ENCODE assay signal across 1 cellular context in genomic region chr3:123027292-123028232, GRCh38.
TF ChIP-seq lines count a peak whose summit lies in the region.

Gene SEMA5B, minus strand, starts transcription at chr3:123027763. Its CDS starts 66,500 bp downstream, at chr3:122961263.

TF ChIP-seq in HepG2, 621 proteins besides CTCF, POLR2A, EP300 and RAD21 (continued from another document and continues in another):
- TF ChIP-seq PAXIP1 (CRISPR knock-in tag; conservative IDR thresholded peaks at IDR 0.05), result no peak
- TF ChIP-seq MLLT10 (CRISPR knock-in tag; IDR thresholded peaks at IDR 0.05), result no peak
- TF ChIP-seq ZBTB7B (CRISPR knock-in tag; IDR thresholded peaks at IDR 0.05), result 0 out of 2 replicates have a peak, but pooled peaks have one; percentile 1
- no peak for TF ChIP-seq ZSCAN21 (CRISPR knock-in tag; IDR thresholded peaks at IDR 0.05; ENCODE audit: borderline replicate concordance)
- no peak for TF ChIP-seq REL (CRISPR knock-in tag; conservative IDR thresholded peaks at IDR 0.05)
- no peak for TF ChIP-seq CENPBD1 (CRISPR knock-in tag; IDR thresholded peaks at IDR 0.05; ENCODE audit: borderline replicate concordance, low read depth)
- TF ChIP-seq ZBTB21 (CRISPR knock-in tag; IDR thresholded peaks at IDR 0.05), result no peak
- TF ChIP-seq ZNF572 (CRISPR knock-in tag; IDR thresholded peaks at IDR 0.05), result no peak
- no peak for TF ChIP-seq TEAD2 (CRISPR knock-in tag; IDR thresholded peaks at IDR 0.05)
- no peak for TF ChIP-seq ZNF850 (CRISPR knock-in tag; conservative IDR thresholded peaks at IDR 0.05)
- TF ChIP-seq THAP9 (CRISPR knock-in tag; IDR thresholded peaks at IDR 0.05; ENCODE audit: borderline replicate concordance), result no peak
- peak; percentile 52 for TF ChIP-seq MTF2 (CRISPR knock-in tag; IDR thresholded peaks at IDR 0.05; ENCODE audit: borderline replicate concordance)
- TF ChIP-seq SRY (CRISPR knock-in tag; IDR thresholded peaks at IDR 0.05), result 0 out of 2 replicates have a peak, but pooled peaks have one; percentile 28
- no peak for TF ChIP-seq HOXA3 (CRISPR knock-in tag; IDR thresholded peaks at IDR 0.05)
- no peak for TF ChIP-seq FOXO4 (CRISPR knock-in tag; conservative IDR thresholded peaks at IDR 0.05)
- TF ChIP-seq ZNF652 (CRISPR knock-in tag; IDR thresholded peaks at IDR 0.05; ENCODE audit: borderline replicate concordance, low read depth), result no peak
- TF ChIP-seq HNRNPLL (IDR thresholded peaks at IDR 0.05; ENCODE audit: low read depth, low read length, poor library complexity, severe bottlenecking), result peak; percentile 34
- no peak for TF ChIP-seq ZBTB26 (CRISPR knock-in tag; IDR thresholded peaks at IDR 0.05; ENCODE audit: borderline replicate concordance)
- TF ChIP-seq NR2F1 (CRISPR knock-in tag; IDR thresholded peaks at IDR 0.05), result no peak
- TF ChIP-seq ZBTB43 (CRISPR knock-in tag; conservative IDR thresholded peaks at IDR 0.05), result 0 out of 2 replicates have a peak, but pooled peaks have one; percentile 14
- TF ChIP-seq AGO1 (IDR thresholded peaks at IDR 0.05; ENCODE audit: low read depth, low read length, poor library complexity, severe bottlenecking), result peak; percentile 30
- no peak for TF ChIP-seq ASH2L (IDR thresholded peaks at IDR 0.05; ENCODE audit: insufficient read length, low read depth, low read length)
- TF ChIP-seq MAX (IDR thresholded peaks at IDR 0.05), result peak; percentile 51; the same call in 1 of the 2 replicates
- TF ChIP-seq ZHX2 (IDR thresholded peaks at IDR 0.05; ENCODE audit: low read depth), result no peak
- TF ChIP-seq ZHX2 (CRISPR knock-in tag; IDR thresholded peaks at IDR 0.05; ENCODE audit: borderline replicate concordance), result 0 out of 2 replicates have a peak, but pooled peaks have one; percentile 37
- TF ChIP-seq AKAP8 (CRISPR knock-in tag; IDR thresholded peaks at IDR 0.05), result no peak
- TF ChIP-seq UBTF (CRISPR knock-in tag; IDR thresholded peaks at IDR 0.05), result peak; percentile 35
- no peak for TF ChIP-seq MED1 (CRISPR knock-in tag; IDR thresholded peaks at IDR 0.05)
- peak; percentile 31 for TF ChIP-seq ZFY (CRISPR knock-in tag; IDR thresholded peaks at IDR 0.05)
- no peak for TF ChIP-seq ZNF10 (CRISPR knock-in tag; IDR thresholded peaks at IDR 0.05; ENCODE audit: borderline replicate concordance, low read depth)
- TF ChIP-seq ZSCAN12 (CRISPR knock-in tag; IDR thresholded peaks at IDR 0.05), result no peak
- 0 out of 2 replicates have a peak, but pooled peaks have one; percentile 18 for TF ChIP-seq KMT2A (CRISPR knock-in tag; IDR thresholded peaks at IDR 0.05)
- no peak for TF ChIP-seq ZNF468 (CRISPR knock-in tag; IDR thresholded peaks at IDR 0.05)
- TF ChIP-seq NFE2L1 (CRISPR knock-in tag; IDR thresholded peaks at IDR 0.05; ENCODE audit: borderline replicate concordance), result no peak
- TF ChIP-seq IKZF4 (CRISPR knock-in tag; IDR thresholded peaks at IDR 0.05; ENCODE audit: borderline replicate concordance, low read depth, not compliant biosample characterization), result no peak
- no peak for TF ChIP-seq PTBP1 (IDR thresholded peaks at IDR 0.05; ENCODE audit: low read depth, low read length, poor library complexity, severe bottlenecking)
- TF ChIP-seq ZNF333 (CRISPR knock-in tag; IDR thresholded peaks at IDR 0.05; ENCODE audit: borderline replicate concordance), result peak; percentile 70; the same call in 1 of the 2 replicates
- no peak for TF ChIP-seq ZNF484 (CRISPR knock-in tag; IDR thresholded peaks at IDR 0.05; ENCODE audit: borderline replicate concordance, low read depth)
- no peak for TF ChIP-seq TFDP2 (CRISPR knock-in tag; IDR thresholded peaks at IDR 0.05)
